Comparison of ENCODE assay signal across 6 cellular contexts in genomic region chr20:36431604-36432003, GRCh38.
"Had no signal": no experiment of that assay in that cellular context is flagged by ENCODE, and none has a peak within 500 bp of the region (broad histone marks: within the 10 kb centered on the region; RNA-seq: fewer than 3 reads in every experiment).

No MANE protein-coding gene starts in this region.

- DNase-seq: KBM-7, KG1 had no signal

- ATAC-seq: HepG2, K562 had no signal

- H3K9ac ChIP-seq: KMS-11 had no signal

- H3K4me3 ChIP-seq: K562 had no signal

- H3K27ac ChIP-seq: HL-60, KMS-11 had no signal

- FAIRE-seq: HepG2, K562 had no signal

- H3K4me2 ChIP-seq: KMS-11 had no signal
